In the genomic region with DNA sequence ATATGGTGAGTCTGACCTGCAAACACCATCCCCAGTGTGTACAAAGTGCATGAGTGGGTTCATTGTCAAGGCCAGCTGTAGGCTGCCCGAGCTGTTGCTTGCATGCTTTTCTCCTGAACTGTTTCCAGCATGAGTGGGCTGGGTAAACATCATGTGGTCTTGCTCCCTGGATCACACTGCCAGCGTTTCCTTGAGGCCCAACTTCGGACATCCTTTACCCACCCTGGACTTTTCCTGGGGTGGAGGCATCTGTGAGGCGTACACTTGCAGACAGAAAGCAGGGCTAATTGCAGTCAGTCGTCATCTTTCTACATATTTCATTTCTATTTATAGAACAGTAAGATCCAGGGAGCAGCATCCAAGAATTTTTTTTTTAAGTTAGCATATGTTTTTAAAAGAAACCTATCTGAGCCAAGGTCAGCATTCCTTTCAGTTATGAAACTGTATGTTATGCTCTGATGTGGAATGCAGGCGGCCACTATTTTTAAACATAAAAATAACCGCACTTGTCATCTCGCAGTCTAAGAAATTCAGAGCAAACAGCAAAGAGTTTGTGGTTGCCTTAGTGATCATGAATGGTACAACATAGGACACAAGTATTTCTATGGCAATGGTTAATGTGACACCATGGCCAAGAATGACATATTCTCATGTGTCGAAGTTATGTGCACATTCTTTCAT, we compare ENCODE assay signal across 10 cellular contexts.
DNase-seq lines count a peak whose midpoint lies in the region; ATAC-seq and TF ChIP-seq lines count a peak whose summit lies in the region.
"Had no signal": no experiment of that assay in that cellular context is flagged by ENCODE, and none has a peak within 500 bp of the region (broad histone marks: within the 10 kb centered on the region; RNA-seq: fewer than 3 reads in every experiment).

No MANE protein-coding gene starts in this region.

- ATAC-seq in GM19351 (IDR thresholded peaks at IDR 0.05; ENCODE audit: unreplicated experiment): no peak
- ATAC-seq in HG03571 (IDR thresholded peaks at IDR 0.05; ENCODE audit: unreplicated experiment): no peak

- no peaks in the 10 kb centered on the region for H3K27me3 ChIP-seq in cardiac muscle cell
- no peaks in the 10 kb centered on the region for H3K27me3 ChIP-seq in WERI-Rb-1 (ENCODE audit: insufficient read depth, low read depth, severe bottlenecking)

- H3K4me3 ChIP-seq in AG09309 (ENCODE audit: control insufficient read depth, low read depth, low read length): no peak overlapping the region
- H3K4me3 ChIP-seq in cardiac muscle cell: no peak overlapping the region
- no peak overlapping the region for H3K4me3 ChIP-seq in WERI-Rb-1 (ENCODE audit: low read depth, low read length)

- H3K4me1 ChIP-seq in cardiac muscle cell (ENCODE audit: low read depth): peaks cover 10% of the 10 kb centered on the region

- no peaks in the 10 kb centered on the region for H3K9me3 ChIP-seq in cardiac muscle cell (ENCODE audit: low read depth)
- H3K9me3 ChIP-seq in WERI-Rb-1 (ENCODE audit: severe bottlenecking): no peaks in the 10 kb centered on the region

- TF ChIP-seq CTCF in AG09309 (IDR thresholded peaks at IDR 0.05; ENCODE audit: control insufficient read depth, insufficient read depth, low read depth, low read length, missing control alignments) (no peak), cardiac muscle cell (IDR thresholded peaks at IDR 0.05; ENCODE audit: low read depth, low read length) (no peak), WERI-Rb-1 (IDR thresholded peaks at IDR 0.05; ENCODE audit: low read depth, low read length) (no peak)

- DNase-seq in AG09309 (ENCODE audit: low read depth): peak; percentile 92
- DNase-seq in anterior cingulate cortex (lab: John Stamatoyannopoulos, UW): peak in 39 of 58 donors; percentile 11 to 80 (median 47)
- peak in 1 of 2 donors; percentile 96 for DNase-seq in cardiac muscle cell (ENCODE audit: low read depth in 1 of 2, low spot score in 1 of 2)
- peak; percentile 84 for DNase-seq in pons (ENCODE audit: low spot score)
- no peak for DNase-seq in WERI-Rb-1
- DNase-seq in HUDEP-2 (lab: John Stamatoyannopoulos, UW; ENCODE audit: unreplicated experiment in 76 of 76): no peak
- DNase-seq: activated T-cell treated with anti-CD3 and anti-CD28 coated beads, Interleukin-2, amount 50 U/mL, for 24 hours had no signal

- H3K36me3 ChIP-seq in cardiac muscle cell (peaks cover 40% of the 10 kb centered on the region), WERI-Rb-1 (peaks cover 89% of the 10 kb centered on the region)

- H3K27ac ChIP-seq in cardiac muscle cell (peak overlapping the region; percentile 21), WERI-Rb-1 (no peak overlapping the region)
- H3K27ac ChIP-seq: C4-2B had no signal

Comparison
In these comparisons a context has a peak if more than half of its experiments do, and no peak if none do; other contexts are left out.
1. DNase-seq: peak in AG09309 (single experiment), anterior cingulate cortex (39 of 58) and pons (single experiment); none in WERI-Rb-1 (single experiment) and HUDEP-2 (0 of 76).